ENCODE assay signal across 1 cellular context in the genomic region with DNA sequence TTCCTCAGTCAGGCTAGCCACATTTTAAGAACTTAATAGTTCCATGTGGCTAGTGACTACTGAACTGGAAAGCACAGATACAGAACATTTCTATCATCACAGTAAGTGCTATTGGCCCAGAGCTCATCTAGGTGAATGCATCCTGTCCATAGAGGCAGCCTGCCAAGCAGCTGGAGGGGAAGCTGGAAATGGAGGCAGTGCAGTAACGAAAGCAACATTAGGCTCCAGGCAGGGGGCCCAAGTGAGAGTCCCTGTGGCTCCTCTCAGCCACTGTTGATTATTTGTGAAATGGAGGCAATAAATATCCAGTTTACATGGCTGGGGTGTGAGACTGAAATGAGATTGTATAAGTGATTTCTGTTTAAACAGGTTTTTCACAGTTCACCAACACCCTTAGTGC.
TF ChIP-seq lines count a peak whose summit lies in the region.

No MANE protein-coding gene starts in this region.

TF ChIP-seq in GM23338, 12 proteins besides CTCF, POLR2A, EP300 and RAD21 (continued from another document):
- TF ChIP-seq, protein P1, sequence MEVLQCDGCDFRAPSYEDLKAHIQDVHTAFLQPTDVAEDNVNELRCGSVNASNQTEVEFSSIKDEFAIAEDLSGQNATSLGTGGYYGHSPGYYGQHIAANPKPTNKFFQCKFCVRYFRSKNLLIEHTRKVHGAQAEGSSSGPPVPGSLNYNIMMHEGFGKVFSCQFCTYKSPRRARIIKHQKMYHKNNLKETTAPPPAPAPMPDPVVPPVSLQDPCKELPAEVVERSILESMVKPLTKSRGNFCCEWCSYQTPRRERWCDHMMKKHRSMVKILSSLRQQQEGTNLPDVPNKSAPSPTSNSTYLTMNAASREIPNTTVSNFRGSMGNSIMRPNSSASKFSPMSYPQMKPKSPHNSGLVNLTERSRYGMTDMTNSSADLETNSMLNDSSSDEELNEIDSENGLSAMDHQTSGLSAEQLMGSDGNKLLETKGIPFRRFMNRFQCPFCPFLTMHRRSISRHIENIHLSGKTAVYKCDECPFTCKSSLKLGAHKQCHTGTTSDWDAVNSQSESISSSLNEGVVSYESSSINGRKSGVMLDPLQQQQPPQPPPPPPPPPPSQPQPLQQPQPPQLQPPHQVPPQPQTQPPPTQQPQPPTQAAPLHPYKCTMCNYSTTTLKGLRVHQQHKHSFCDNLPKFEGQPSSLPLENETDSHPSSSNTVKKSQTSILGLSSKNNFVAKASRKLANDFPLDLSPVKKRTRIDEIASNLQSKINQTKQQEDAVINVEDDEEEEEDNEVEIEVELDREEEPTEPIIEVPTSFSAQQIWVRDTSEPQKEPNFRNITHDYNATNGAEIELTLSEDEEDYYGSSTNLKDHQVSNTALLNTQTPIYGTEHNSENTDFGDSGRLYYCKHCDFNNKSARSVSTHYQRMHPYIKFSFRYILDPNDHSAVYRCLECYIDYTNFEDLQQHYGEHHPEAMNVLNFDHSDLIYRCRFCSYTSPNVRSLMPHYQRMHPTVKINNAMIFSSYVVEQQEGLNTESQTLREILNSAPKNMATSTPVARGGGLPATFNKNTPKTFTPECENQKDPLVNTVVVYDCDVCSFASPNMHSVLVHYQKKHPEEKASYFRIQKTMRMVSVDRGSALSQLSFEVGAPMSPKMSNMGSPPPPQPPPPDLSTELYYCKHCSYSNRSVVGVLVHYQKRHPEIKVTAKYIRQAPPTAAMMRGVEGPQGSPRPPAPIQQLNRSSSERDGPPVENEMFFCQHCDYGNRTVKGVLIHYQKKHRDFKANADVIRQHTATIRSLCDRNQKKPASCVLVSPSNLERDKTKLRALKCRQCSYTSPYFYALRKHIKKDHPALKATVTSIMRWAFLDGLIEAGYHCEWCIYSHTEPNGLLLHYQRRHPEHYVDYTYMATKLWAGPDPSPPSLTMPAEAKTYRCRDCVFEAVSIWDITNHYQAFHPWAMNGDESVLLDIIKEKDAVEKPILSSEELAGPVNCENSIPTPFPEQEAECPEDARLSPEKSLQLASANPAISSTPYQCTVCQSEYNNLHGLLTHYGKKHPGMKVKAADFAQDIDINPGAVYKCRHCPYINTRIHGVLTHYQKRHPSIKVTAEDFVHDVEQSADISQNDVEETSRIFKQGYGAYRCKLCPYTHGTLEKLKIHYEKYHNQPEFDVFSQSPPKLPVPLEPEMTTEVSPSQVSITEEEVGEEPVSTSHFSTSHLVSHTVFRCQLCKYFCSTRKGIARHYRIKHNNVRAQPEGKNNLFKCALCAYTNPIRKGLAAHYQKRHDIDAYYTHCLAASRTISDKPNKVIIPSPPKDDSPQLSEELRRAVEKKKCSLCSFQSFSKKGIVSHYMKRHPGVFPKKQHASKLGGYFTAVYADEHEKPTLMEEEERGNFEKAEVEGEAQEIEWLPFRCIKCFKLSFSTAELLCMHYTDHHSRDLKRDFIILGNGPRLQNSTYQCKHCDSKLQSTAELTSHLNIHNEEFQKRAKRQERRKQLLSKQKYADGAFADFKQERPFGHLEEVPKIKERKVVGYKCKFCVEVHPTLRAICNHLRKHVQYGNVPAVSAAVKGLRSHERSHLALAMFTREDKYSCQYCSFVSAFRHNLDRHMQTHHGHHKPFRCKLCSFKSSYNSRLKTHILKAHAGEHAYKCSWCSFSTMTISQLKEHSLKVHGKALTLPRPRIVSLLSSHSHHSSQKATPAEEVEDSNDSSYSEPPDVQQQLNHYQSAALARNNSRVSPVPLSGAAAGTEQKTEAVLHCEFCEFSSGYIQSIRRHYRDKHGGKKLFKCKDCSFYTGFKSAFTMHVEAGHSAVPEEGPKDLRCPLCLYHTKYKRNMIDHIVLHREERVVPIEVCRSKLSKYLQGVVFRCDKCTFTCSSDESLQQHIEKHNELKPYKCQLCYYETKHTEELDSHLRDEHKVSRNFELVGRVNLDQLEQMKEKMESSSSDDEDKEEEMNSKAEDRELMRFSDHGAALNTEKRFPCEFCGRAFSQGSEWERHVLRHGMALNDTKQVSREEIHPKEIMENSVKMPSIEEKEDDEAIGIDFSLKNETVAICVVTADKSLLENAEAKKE (CRISPR knock-in tag; IDR thresholded peaks at IDR 0.05) = no peak
- TF ChIP-seq EZH2phosphoT487 (IDR thresholded peaks at IDR 0.05; ENCODE audit: unreplicated experiment) = no peak
